In the genomic region with DNA sequence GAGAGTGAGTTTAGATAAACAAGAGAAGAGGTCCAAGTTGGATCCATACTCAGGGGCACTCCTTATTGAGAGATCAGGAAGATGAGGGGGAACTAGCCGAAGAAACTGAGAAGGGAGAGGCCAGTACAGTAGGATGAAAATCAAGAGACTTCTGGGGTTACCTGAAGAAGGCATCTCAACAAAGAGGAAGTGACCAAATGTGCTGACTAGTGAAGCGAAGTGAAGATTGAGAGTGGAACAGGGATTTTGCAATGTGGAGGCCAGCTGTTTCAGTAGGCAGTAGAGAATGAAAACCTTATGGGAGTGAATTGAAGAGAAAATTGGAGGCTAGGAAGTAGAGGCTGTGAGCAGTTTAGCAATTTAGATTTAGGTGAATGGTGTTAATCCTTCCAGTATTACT, we compare ENCODE assay signal across 16 cellular contexts.
"Had no signal": no experiment of that assay in that cellular context is flagged by ENCODE, and none has a peak within 500 bp of the region (broad histone marks: within the 10 kb centered on the region; RNA-seq: fewer than 3 reads in every experiment).

No MANE protein-coding gene starts in this region.

- H3K9me3 Mint-ChIP-seq: activated CD4-positive, alpha-beta memory T cell treated with anti-CD3 and anti-CD28 coated beads, Interleukin-2, amount 10 ng/mL, durations not matched to agents 7 days and 5 days; activated naive CD4-positive, alpha-beta T cell treated with anti-CD3 and anti-CD28 coated beads, Interleukin-2, amount 50 U/mL, for 72 hours; activated T-helper 17 cell treated with anti-CD3 and anti-CD28 coated beads, Interleukin-2, amount 50 U/mL, for 72 hours; brain; central memory CD8-positive, alpha-beta T cell; naive thymus-derived CD4-positive, alpha-beta T cell had no signal

- DNase-seq: activated CD4-positive, alpha-beta memory T cell treated with anti-CD3 and anti-CD28 coated beads, Interleukin-2, amount 10 ng/mL, durations not matched to agents 7 days and 5 days; activated CD4-positive, alpha-beta T cell treated with anti-CD3 and anti-CD28 coated beads for 36 hours; amniotic stem cell; effector memory CD4-positive, alpha-beta T cell; naive thymus-derived CD4-positive, alpha-beta T cell; nucleus accumbens; right cardiac atrium; small intestine; T1000; transverse colon had no signal

- H3K9me3 ChIP-seq: transverse colon had no signal

- H3K27ac Mint-ChIP-seq: activated CD4-positive, alpha-beta memory T cell treated with anti-CD3 and anti-CD28 coated beads, Interleukin-2, amount 10 ng/mL, durations not matched to agents 7 days and 5 days; activated CD4-positive, alpha-beta T cell treated with anti-CD3 and anti-CD28 coated beads for 36 hours; activated T-helper 17 cell treated with anti-CD3 and anti-CD28 coated beads, Interleukin-2, amount 50 U/mL, for 72 hours had no signal

- ATAC-seq: activated CD4-positive, alpha-beta T cell treated with anti-CD3 and anti-CD28 coated beads for 36 hours; activated naive CD4-positive, alpha-beta T cell treated with anti-CD3 and anti-CD28 coated beads, Interleukin-2, amount 50 U/mL, for 72 hours; activated T-helper 17 cell treated with anti-CD3 and anti-CD28 coated beads, Interleukin-2, amount 50 U/mL, for 72 hours; naive thymus-derived CD4-positive, alpha-beta T cell; right cardiac atrium had no signal

- H3K4me1 ChIP-seq: transverse colon had no signal

- H3K27ac ChIP-seq: epithelial cell of prostate, transverse colon, VCaP had no signal

- FAIRE-seq: small intestine had no signal

- H3K4me3 ChIP-seq: transverse colon had no signal

- H3K4me3 Mint-ChIP-seq: activated CD4-positive, alpha-beta memory T cell treated with anti-CD3 and anti-CD28 coated beads, Interleukin-2, amount 10 ng/mL, durations not matched to agents 7 days and 5 days; activated CD4-positive, alpha-beta T cell treated with anti-CD3 and anti-CD28 coated beads for 36 hours; activated T-helper 17 cell treated with anti-CD3 and anti-CD28 coated beads, Interleukin-2, amount 50 U/mL, for 72 hours; brain; central memory CD8-positive, alpha-beta T cell; naive thymus-derived CD4-positive, alpha-beta T cell had no signal

- H3K27me3 ChIP-seq: transverse colon had no signal

- H3K4me1 Mint-ChIP-seq: activated CD4-positive, alpha-beta memory T cell treated with anti-CD3 and anti-CD28 coated beads, Interleukin-2, amount 10 ng/mL, durations not matched to agents 7 days and 5 days; activated CD4-positive, alpha-beta T cell treated with anti-CD3 and anti-CD28 coated beads for 36 hours; brain had no signal

- H3K27me3 Mint-ChIP-seq: activated CD4-positive, alpha-beta memory T cell treated with anti-CD3 and anti-CD28 coated beads, Interleukin-2, amount 10 ng/mL, durations not matched to agents 7 days and 5 days; activated CD4-positive, alpha-beta T cell treated with anti-CD3 and anti-CD28 coated beads for 36 hours; activated T-helper 17 cell treated with anti-CD3 and anti-CD28 coated beads, Interleukin-2, amount 50 U/mL, for 72 hours; brain; central memory CD8-positive, alpha-beta T cell; naive thymus-derived CD4-positive, alpha-beta T cell had no signal
